Comparison of ENCODE assay signal across 23 cellular contexts in genomic region chr6:152312434-152312833, GRCh38.
"Had no signal": no experiment of that assay in that cellular context is flagged by ENCODE, and none has a peak within 500 bp of the region (broad histone marks: within the 10 kb centered on the region; RNA-seq: fewer than 3 reads in every experiment).

No MANE protein-coding gene starts in this region.

- FAIRE-seq: keratinocyte had no signal

- H3K4me1 ChIP-seq: neural progenitor cell, prostate gland had no signal

- H3K36me3 ChIP-seq: neural progenitor cell, prostate gland had no signal

- H3K27ac ChIP-seq: epithelial cell of prostate, foreskin keratinocyte, neural progenitor cell, prostate gland, testis, tibial artery had no signal

- H3K4me3 Mint-ChIP-seq: memory B cell; mesothelial cell of epicardium; naive thymus-derived CD4-positive, alpha-beta T cell; nephron; neural progenitor cell; stimulated activated memory B cell treated with anti-CD40 and anti-IgM and Interleukin-4, amounts not matched to agents 10 μg/mL and 1 μg/mL and 100 μg/mL, for 72 hours; type B pancreatic cell had no signal

- H3K4me3 ChIP-seq: dorsolateral prefrontal cortex, lung, neural progenitor cell, prostate gland, right atrium auricular region, testis, tibial artery had no signal

- H3K27ac Mint-ChIP-seq: memory B cell; mesothelial cell of epicardium; naive thymus-derived CD4-positive, alpha-beta T cell; nephron; neural progenitor cell; stimulated activated memory B cell treated with anti-CD40 and anti-IgM and Interleukin-4, amounts not matched to agents 10 μg/mL and 1 μg/mL and 100 μg/mL, for 72 hours; type B pancreatic cell had no signal

- H3K9me3 Mint-ChIP-seq: memory B cell; nephron; neural progenitor cell; stimulated activated memory B cell treated with anti-CD40 and anti-IgM and Interleukin-4, amounts not matched to agents 10 μg/mL and 1 μg/mL and 100 μg/mL, for 72 hours had no signal

- DNase-seq: cerebellar nuclear complex; dorsolateral prefrontal cortex; effector CD4-positive, alpha-beta T cell; foreskin keratinocyte; head of caudate nucleus; naive thymus-derived CD4-positive, alpha-beta T cell; stimulated activated CD4-positive, alpha-beta T cell treated with anti-CD3 and anti-CD28 coated beads, Interleukin-2, amount 100 ng/mL, for 24 hours; stimulated activated CD4-positive, alpha-beta T cell treated with anti-CD3 and anti-CD28 coated beads, Interleukin-4, amount 100 ng/mL, for 24 hours; stimulated activated naive CD8-positive, alpha-beta T cell treated with anti-CD3 and anti-CD28 coated beads, Interleukin-15, Interleukin-2, amounts not matched to agents 100 U/mL and 50 U/mL, for 24 hours; substantia nigra; testis; tibial artery had no signal

- H3K9me3 ChIP-seq: prostate gland, right atrium auricular region, testis, tibial artery had no signal

- H3K4me1 Mint-ChIP-seq: nephron, neural progenitor cell had no signal

- H3K27me3 Mint-ChIP-seq: stimulated activated memory B cell treated with anti-CD40 and anti-IgM and Interleukin-4, amounts not matched to agents 10 μg/mL and 1 μg/mL and 100 μg/mL, for 72 hours; type B pancreatic cell had no signal

- H3K9ac ChIP-seq: neural progenitor cell had no signal

- H3K36me3 Mint-ChIP-seq: memory B cell; stimulated activated memory B cell treated with anti-CD40 and anti-IgM and Interleukin-4, amounts not matched to agents 10 μg/mL and 1 μg/mL and 100 μg/mL, for 72 hours had no signal
